In the genomic region with DNA sequence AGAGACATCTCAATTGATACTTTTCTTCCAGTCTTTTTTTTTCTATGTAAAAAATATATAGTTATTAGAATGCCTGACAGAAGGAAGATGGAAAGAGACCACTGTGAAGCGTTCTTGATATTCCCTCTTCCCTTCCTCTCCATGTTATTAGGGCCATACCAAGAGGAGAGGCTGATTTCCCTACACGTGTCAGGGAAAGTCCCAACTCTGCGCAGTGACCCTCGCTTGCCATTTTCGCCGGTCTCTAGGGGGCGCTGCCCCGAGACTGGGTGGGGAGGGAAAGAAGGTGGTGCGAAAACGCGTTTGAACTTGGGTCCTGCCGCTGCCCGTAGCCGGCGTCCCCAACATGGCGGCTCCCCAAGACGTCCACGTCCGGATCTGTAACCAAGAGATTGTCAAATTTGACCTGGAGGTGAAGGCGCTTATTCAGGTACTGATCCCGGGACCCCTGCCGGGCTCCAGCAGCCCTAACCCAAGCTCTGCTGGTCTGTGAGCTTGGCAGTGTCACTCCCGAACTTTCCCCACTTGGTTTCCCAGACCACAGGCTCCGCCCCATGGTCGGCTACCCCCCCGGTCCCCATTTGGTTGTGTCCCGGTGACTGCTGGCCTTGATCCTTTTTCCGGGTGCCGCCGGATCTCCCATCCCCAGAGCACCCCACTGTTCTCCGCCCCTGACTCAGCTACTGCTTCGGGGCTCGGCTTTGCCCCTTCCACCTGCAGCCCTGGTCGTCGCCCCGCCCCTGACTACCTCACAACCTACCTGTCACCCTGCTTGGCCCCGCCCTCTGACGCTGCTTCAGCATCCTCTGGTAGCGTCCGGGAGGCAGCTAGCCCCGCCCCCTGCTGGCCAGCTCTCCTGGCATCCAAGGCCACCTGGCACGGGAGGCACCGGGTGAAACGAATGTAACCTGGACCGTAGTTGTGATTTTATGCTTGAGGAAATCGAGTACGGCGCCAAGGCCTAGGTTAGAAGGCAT, we compare ENCODE assay signal across 1 cellular context.
A peak's percentile ranks its signal among the peaks of the same experiment; 100 is the strongest.
TF ChIP-seq lines count a peak whose summit lies in the region.

A gene with protein sequence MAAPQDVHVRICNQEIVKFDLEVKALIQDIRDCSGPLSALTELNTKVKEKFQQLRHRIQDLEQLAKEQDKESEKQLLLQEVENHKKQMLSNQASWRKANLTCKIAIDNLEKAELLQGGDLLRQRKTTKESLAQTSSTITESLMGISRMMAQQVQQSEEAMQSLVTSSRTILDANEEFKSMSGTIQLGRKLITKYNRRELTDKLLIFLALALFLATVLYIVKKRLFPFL (plus strand): TSS at position 332 of the 977 bp plus-strand sequence. CDS start 15 bp downstream, at position 347.

TF ChIP-seq in HepG2, 621 proteins besides CTCF, POLR2A, EP300 and RAD21 (continued from another document and continues in another):
- TF ChIP-seq, protein P1, sequence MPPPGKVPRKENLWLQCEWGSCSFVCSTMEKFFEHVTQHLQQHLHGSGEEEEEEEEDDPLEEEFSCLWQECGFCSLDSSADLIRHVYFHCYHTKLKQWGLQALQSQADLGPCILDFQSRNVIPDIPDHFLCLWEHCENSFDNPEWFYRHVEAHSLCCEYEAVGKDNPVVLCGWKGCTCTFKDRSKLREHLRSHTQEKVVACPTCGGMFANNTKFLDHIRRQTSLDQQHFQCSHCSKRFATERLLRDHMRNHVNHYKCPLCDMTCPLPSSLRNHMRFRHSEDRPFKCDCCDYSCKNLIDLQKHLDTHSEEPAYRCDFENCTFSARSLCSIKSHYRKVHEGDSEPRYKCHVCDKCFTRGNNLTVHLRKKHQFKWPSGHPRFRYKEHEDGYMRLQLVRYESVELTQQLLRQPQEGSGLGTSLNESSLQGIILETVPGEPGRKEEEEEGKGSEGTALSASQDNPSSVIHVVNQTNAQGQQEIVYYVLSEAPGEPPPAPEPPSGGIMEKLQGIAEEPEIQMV (CRISPR knock-in tag; IDR thresholded peaks at IDR 0.05; ENCODE audit: low read depth) = peak; percentile 89
- TF ChIP-seq, protein P2, sequence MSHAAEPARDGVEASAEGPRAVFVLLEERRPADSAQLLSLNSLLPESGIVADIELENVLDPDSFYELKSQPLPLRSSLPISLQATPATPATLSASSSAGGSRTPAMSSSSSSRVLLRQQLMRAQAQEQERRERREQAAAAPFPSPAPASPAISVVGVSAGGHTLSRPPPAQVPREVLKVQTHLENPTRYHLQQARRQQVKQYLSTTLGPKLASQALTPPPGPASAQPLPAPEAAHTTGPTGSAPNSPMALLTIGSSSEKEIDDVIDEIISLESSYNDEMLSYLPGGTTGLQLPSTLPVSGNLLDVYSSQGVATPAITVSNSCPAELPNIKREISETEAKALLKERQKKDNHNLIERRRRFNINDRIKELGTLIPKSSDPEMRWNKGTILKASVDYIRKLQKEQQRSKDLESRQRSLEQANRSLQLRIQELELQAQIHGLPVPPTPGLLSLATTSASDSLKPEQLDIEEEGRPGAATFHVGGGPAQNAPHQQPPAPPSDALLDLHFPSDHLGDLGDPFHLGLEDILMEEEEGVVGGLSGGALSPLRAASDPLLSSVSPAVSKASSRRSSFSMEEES (CRISPR knock-in tag; IDR thresholded peaks at IDR 0.05) = peak; percentile 21; the same call in 1 of the 2 replicates
- TF ChIP-seq ZNF652 (CRISPR knock-in tag; IDR thresholded peaks at IDR 0.05; ENCODE audit: borderline replicate concordance, low read depth) = no peak; the same call in 1 of the 2 replicates
- no peak for TF ChIP-seq PTBP1 (IDR thresholded peaks at IDR 0.05; ENCODE audit: low read depth, low read length, poor library complexity, severe bottlenecking)
- no peak for TF ChIP-seq ADNP (CRISPR knock-in tag; IDR thresholded peaks at IDR 0.05)
- peak; percentile 79; the same call in 1 of the 2 replicates for TF ChIP-seq TOPORS (CRISPR knock-in tag; IDR thresholded peaks at IDR 0.05)
- TF ChIP-seq HHEX (CRISPR knock-in tag; IDR thresholded peaks at IDR 0.05) = no peak
- TF ChIP-seq, protein P3, sequence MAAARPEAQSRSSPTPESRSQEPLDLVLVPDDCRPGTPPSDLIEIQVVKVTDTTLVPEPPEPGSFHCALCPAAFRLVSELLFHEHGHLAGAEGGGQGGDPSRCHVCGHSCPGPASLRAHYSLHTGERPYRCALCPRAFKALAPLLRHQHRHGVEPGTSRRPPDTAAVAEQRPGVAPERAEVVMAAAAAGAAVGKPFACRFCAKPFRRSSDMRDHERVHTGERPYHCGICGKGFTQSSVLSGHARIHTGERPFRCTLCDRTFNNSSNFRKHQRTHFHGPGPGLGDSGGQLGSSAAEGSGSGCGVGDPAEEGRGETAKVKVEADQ (CRISPR knock-in tag; IDR thresholded peaks at IDR 0.05; ENCODE audit: borderline replicate concordance) = no peak; the same call in 1 of the 2 replicates
- peak; percentile 34; the same call in 1 of the 2 replicates for TF ChIP-seq ZNF792 (CRISPR knock-in tag; IDR thresholded peaks at IDR 0.05)
- TF ChIP-seq ZSCAN29 (CRISPR knock-in tag; conservative IDR thresholded peaks at IDR 0.05) = no peak
- no peak for TF ChIP-seq ZBTB3 (CRISPR knock-in tag; IDR thresholded peaks at IDR 0.05; ENCODE audit: borderline replicate concordance, low read depth)
- TF ChIP-seq CHD4 (IDR thresholded peaks at IDR 0.05; ENCODE audit: borderline replicate concordance, low read length) = no peak
- no peak for TF ChIP-seq NONO (IDR thresholded peaks at IDR 0.05)
- TF ChIP-seq NONO (CRISPR knock-in tag; conservative IDR thresholded peaks at IDR 0.05) = peak; percentile 57
- peak; percentile 62; the same call in 1 of the 2 replicates for TF ChIP-seq EHMT2 (IDR thresholded peaks at IDR 0.05; ENCODE audit: borderline replicate concordance, low read depth, low read length)
- peak; percentile 38; the same call in 1 of the 2 replicates for TF ChIP-seq HIVEP1 (CRISPR knock-in tag; IDR thresholded peaks at IDR 0.05)
- no peak for TF ChIP-seq ZNF678 (CRISPR knock-in tag; IDR thresholded peaks at IDR 0.05)
- no peak for TF ChIP-seq ZNF879 (CRISPR knock-in tag; IDR thresholded peaks at IDR 0.05)
- TF ChIP-seq HNRNPK (IDR thresholded peaks at IDR 0.05; ENCODE audit: low read depth, low read length, poor library complexity, severe bottlenecking) = no peak
- TF ChIP-seq ZNF747 (CRISPR knock-in tag; IDR thresholded peaks at IDR 0.05; ENCODE audit: borderline replicate concordance) = peak; percentile 90
- TF ChIP-seq ESRRA (CRISPR knock-in tag; IDR thresholded peaks at IDR 0.05; ENCODE audit: low read depth) = peak; percentile 58; the same call in 1 of the 2 replicates
- peak; percentile 18; the same call in 1 of the 2 replicates for TF ChIP-seq RFXAP (CRISPR knock-in tag; IDR thresholded peaks at IDR 0.05; ENCODE audit: borderline replicate concordance)
- TF ChIP-seq, protein P4, sequence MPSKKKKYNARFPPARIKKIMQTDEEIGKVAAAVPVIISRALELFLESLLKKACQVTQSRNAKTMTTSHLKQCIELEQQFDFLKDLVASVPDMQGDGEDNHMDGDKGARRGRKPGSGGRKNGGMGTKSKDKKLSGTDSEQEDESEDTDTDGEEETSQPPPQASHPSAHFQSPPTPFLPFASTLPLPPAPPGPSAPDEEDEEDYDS (CRISPR knock-in tag; IDR thresholded peaks at IDR 0.05) = peak; percentile 12; the same call in 1 of the 2 replicates
- peak; percentile 88 for TF ChIP-seq SP140L (CRISPR knock-in tag; IDR thresholded peaks at IDR 0.05; ENCODE audit: borderline replicate concordance)
- peak; percentile 97 for TF ChIP-seq YEATS4 (CRISPR knock-in tag; IDR thresholded peaks at IDR 0.05; ENCODE audit: borderline replicate concordance)
- TF ChIP-seq ZC3H4 (CRISPR knock-in tag; IDR thresholded peaks at IDR 0.05; ENCODE audit: borderline replicate concordance) = no peak
- TF ChIP-seq TGIF2 (CRISPR knock-in tag; IDR thresholded peaks at IDR 0.05) = peak; percentile 87
- no peak for TF ChIP-seq NFE2L2 (IDR thresholded peaks at IDR 0.05; ENCODE audit: low read length)
- no peak for TF ChIP-seq ZNF790 (CRISPR knock-in tag; IDR thresholded peaks at IDR 0.05; ENCODE audit: borderline replicate concordance)
- no peak for TF ChIP-seq SRSF4 (IDR thresholded peaks at IDR 0.05; ENCODE audit: low read depth, low read length, poor library complexity, severe bottlenecking)
- no peak for TF ChIP-seq STAT5B (CRISPR knock-in tag; IDR thresholded peaks at IDR 0.05)
- peak; percentile 88 for TF ChIP-seq ZNF124 (CRISPR knock-in tag; IDR thresholded peaks at IDR 0.05)
- TF ChIP-seq, protein P5, sequence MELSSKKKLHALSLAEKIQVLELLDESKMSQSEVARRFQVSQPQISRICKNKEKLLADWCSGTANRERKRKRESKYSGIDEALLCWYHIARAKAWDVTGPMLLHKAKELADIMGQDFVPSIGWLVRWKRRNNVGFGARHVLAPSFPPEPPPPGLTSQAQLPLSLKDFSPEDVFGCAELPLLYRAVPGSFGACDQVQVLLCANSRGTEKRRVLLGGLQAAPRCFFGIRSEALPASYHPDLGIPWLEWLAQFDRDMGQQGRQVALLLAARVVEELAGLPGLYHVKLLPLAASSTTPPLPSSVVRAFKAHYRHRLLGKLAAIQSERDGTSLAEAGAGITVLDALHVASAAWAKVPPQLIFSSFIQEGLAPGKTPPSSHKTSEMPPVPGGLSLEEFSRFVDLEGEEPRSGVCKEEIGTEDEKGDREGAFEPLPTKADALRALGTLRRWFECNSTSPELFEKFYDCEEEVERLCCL (CRISPR knock-in tag; IDR thresholded peaks at IDR 0.05; ENCODE audit: borderline replicate concordance) = no peak
- no peak for TF ChIP-seq MEIS1 (CRISPR knock-in tag; IDR thresholded peaks at IDR 0.05; ENCODE audit: borderline replicate concordance)
- TF ChIP-seq PITX1 (CRISPR knock-in tag; IDR thresholded peaks at IDR 0.05) = no peak
- TF ChIP-seq, protein P6, sequence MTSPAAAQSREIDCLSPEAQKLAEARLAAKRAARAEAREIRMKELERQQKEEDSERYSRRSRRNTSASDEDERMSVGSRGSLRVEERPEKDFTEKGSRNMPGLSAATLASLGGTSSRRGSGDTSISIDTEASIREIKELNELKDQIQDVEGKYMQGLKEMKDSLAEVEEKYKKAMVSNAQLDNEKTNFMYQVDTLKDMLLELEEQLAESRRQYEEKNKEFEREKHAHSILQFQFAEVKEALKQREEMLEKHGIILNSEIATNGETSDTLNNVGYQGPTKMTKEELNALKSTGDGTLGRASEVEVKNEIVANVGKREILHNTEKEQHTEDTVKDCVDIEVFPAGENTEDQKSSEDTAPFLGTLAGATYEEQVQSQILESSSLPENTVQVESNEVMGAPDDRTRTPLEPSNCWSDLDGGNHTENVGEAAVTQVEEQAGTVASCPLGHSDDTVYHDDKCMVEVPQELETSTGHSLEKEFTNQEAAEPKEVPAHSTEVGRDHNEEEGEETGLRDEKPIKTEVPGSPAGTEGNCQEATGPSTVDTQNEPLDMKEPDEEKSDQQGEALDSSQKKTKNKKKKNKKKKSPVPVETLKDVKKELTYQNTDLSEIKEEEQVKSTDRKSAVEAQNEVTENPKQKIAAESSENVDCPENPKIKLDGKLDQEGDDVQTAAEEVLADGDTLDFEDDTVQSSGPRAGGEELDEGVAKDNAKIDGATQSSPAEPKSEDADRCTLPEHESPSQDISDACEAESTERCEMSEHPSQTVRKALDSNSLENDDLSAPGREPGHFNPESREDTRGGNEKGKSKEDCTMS (CRISPR knock-in tag; conservative IDR thresholded peaks at IDR 0.05) = 0 out of 2 replicates have a peak, but pooled peaks have one; percentile 16
- TF ChIP-seq ZSCAN31 (CRISPR knock-in tag; IDR thresholded peaks at IDR 0.05; ENCODE audit: low read depth) = peak; percentile 84
- TF ChIP-seq NR1H2 (CRISPR knock-in tag; IDR thresholded peaks at IDR 0.05; ENCODE audit: borderline replicate concordance, low read depth) = no peak
- peak; percentile 92 for TF ChIP-seq DMAP1 (CRISPR knock-in tag; IDR thresholded peaks at IDR 0.05)
- 0 out of 2 replicates have a peak, but pooled peaks have one; percentile 58 for TF ChIP-seq ZNF670 (CRISPR knock-in tag; IDR thresholded peaks at IDR 0.05; ENCODE audit: borderline replicate concordance)
- no peak for TF ChIP-seq RBM22 (optimal IDR thresholded peaks at IDR 0.05; ENCODE audit: low read length)
- no peak for TF ChIP-seq REL (CRISPR knock-in tag; conservative IDR thresholded peaks at IDR 0.05)
- TF ChIP-seq NFE2 (CRISPR knock-in tag; IDR thresholded peaks at IDR 0.05) = no peak
- no peak for TF ChIP-seq ZNF160 (CRISPR knock-in tag; IDR thresholded peaks at IDR 0.05)
- TF ChIP-seq, protein P7, sequence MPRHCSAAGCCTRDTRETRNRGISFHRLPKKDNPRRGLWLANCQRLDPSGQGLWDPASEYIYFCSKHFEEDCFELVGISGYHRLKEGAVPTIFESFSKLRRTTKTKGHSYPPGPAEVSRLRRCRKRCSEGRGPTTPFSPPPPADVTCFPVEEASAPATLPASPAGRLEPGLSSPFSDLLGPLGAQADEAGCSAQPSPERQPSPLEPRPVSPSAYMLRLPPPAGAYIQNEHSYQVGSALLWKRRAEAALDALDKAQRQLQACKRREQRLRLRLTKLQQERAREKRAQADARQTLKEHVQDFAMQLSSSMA (CRISPR knock-in tag; IDR thresholded peaks at IDR 0.05) = no peak
- TF ChIP-seq ZNF761 (CRISPR knock-in tag; conservative IDR thresholded peaks at IDR 0.05) = 0 out of 2 replicates have a peak, but pooled peaks have one; percentile 6
- TF ChIP-seq, protein P8, sequence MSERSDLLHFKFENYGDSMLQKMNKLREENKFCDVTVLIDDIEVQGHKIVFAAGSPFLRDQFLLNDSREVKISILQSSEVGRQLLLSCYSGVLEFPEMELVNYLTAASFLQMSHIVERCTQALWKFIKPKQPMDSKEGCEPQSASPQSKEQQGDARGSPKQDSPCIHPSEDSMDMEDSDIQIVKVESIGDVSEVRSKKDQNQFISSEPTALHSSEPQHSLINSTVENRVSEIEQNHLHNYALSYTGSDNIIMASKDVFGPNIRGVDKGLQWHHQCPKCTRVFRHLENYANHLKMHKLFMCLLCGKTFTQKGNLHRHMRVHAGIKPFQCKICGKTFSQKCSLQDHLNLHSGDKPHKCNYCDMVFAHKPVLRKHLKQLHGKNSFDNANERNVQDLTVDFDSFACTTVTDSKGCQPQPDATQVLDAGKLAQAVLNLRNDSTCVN (CRISPR knock-in tag; IDR thresholded peaks at IDR 0.05; ENCODE audit: borderline replicate concordance) = no peak
- TF ChIP-seq, protein P9, sequence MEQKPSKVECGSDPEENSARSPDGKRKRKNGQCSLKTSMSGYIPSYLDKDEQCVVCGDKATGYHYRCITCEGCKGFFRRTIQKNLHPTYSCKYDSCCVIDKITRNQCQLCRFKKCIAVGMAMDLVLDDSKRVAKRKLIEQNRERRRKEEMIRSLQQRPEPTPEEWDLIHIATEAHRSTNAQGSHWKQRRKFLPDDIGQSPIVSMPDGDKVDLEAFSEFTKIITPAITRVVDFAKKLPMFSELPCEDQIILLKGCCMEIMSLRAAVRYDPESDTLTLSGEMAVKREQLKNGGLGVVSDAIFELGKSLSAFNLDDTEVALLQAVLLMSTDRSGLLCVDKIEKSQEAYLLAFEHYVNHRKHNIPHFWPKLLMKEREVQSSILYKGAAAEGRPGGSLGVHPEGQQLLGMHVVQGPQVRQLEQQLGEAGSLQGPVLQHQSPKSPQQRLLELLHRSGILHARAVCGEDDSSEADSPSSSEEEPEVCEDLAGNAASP (CRISPR knock-in tag; IDR thresholded peaks at IDR 0.05; ENCODE audit: borderline replicate concordance) = peak; percentile 44
- no peak; the same call in none of the 2 replicates for TF ChIP-seq KDM3A (CRISPR knock-in tag; IDR thresholded peaks at IDR 0.05; ENCODE audit: low read depth)
- TF ChIP-seq NR2F1 (CRISPR knock-in tag; IDR thresholded peaks at IDR 0.05) = no peak
- TF ChIP-seq NFE2L1 (CRISPR knock-in tag; IDR thresholded peaks at IDR 0.05; ENCODE audit: borderline replicate concordance) = peak; percentile 22; the same call in 1 of the 2 replicates
- TF ChIP-seq IRX3 (CRISPR knock-in tag; IDR thresholded peaks at IDR 0.05; ENCODE audit: borderline replicate concordance, low read depth) = no peak
